17 cellular contexts compared by ENCODE assay signal in the genomic region with DNA sequence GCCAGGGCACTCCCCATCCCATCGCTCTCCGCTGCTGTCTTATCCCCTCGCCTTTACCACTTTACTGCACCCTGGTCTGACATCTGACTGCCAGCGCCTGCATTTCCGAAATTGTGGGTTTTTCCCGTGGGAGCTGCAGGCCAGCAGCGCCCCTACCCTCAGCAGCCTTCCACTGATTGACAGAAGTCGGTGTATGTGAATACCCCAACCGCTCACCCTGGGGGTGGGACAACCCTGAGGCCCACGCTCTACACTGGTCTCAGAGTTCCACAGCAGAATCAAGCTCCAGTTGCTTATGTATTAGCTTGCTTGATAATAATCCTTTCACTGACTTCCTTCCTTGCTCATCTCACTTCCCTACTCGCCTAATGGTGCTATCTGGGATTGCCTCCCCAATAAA.
DNase-seq lines count a peak whose midpoint lies in the region; ATAC-seq and TF ChIP-seq lines count a peak whose summit lies in the region.
"Had no signal": no experiment of that assay in that cellular context is flagged by ENCODE, and none has a peak within 500 bp of the region (broad histone marks: within the 10 kb centered on the region; RNA-seq: fewer than 3 reads in every experiment).

No MANE protein-coding gene starts in this region.

- H4K5ac ChIP-seq in IMR-90 (ENCODE audit: low read depth, low read length) = peak overlapping the region; percentile 46; the same call in 1 of the 2 replicates

- WGBS in IMR-90 (ENCODE audit: extremely low coverage in 2 of 2, insufficient read length in 1 of 2), 2 experiments = 98% methylated on average over 5 of the region's 11 CpGs; no CpG with 5 or more reads in 1 of the 2 experiments
- WGBS in mesenchymal stem cell = 95% methylated on average over 11 of the region's 11 CpGs
- no CpG with 5 or more reads among the region's 11 CpGs for WGBS in neuronal stem cell (ENCODE audit: extremely low coverage in 2 of 2, insufficient read length in 2 of 2, insufficient replicate concordance in 1 of 2), 2 donors

- TF ChIP-seq RAD21 in IMR-90 (IDR thresholded peaks at IDR 0.05; ENCODE audit: low read length) = no peak

- DNase-seq in IMR-90 (no peak), mesenchymal stem cell (no peak), neuronal stem cell (ENCODE audit: low spot score) (no peak), osteoblast (ENCODE audit: insufficient read length, low spot score, missing footprints) (no peak), foreskin keratinocyte (no peak)
- DNase-seq: AML-193; Caco-2; Calu3; CD4-positive, alpha-beta T cell; CD8-positive, alpha-beta T cell; DMS79 treated with DMSO at 0.1 percent for 48 hours; GF-D8 had no signal

- H3K4ac ChIP-seq in IMR-90 (ENCODE audit: low read depth, low read length) (peak overlapping the region; percentile 19; the same call in 1 of the 2 replicates), mesenchymal stem cell (ENCODE audit: low read depth in 1 of 2, low read length in 2 of 2) (no peak overlapping the region), neuronal stem cell (ENCODE audit: low read length) (no peak overlapping the region)

- ATAC-seq in IMR-90 (ENCODE audit: low read depth) (no peak), GM18858 (IDR thresholded peaks at IDR 0.05; ENCODE audit: unreplicated experiment) (no peak), foreskin keratinocyte (no peak)
- ATAC-seq: A549; CD8-positive, alpha-beta T cell had no signal

- H3K36me3 ChIP-seq in IMR-90 (ENCODE audit: control insufficient read depth, insufficient read depth, low read length) (no peaks in the 10 kb centered on the region), mesenchymal stem cell (ENCODE audit: control insufficient read depth in 1 of 2, insufficient read depth in 2 of 2, low read depth in 1 of 2, low read length in 2 of 2) (no peaks in the 10 kb centered on the region), neuronal stem cell (replicated peaks in 1 of 2; ENCODE audit: control insufficient read depth in 2 of 2, insufficient read depth in 2 of 2, low read length in 2 of 2) (no peaks in the 10 kb centered on the region), osteoblast (ENCODE audit: insufficient read depth, low read length) (no peaks in the 10 kb centered on the region)
- H3K36me3 ChIP-seq: BLaER1 treated with 17β-estradiol and CSF1 and Interleukin-3, amounts not matched to agents 10 nM and 100 nM had no signal

- no peak overlapping the region for H3K56ac ChIP-seq in IMR-90 (ENCODE audit: extremely low read depth, insufficient read depth, low read length)

- H3K4me2 ChIP-seq in IMR-90 (ENCODE audit: low read depth, low read length) (no peak overlapping the region), mesenchymal stem cell (ENCODE audit: low read length, poor library complexity, severe bottlenecking) (no peak overlapping the region), neuronal stem cell (ENCODE audit: insufficient read depth, low read length, poor library complexity, severe bottlenecking) (no peak overlapping the region), osteoblast (ENCODE audit: insufficient read depth, low read length) (no peak overlapping the region)
- H3K4me2 ChIP-seq: A549 had no signal

- H2BK120ac ChIP-seq in IMR-90 (ENCODE audit: low read depth, low read length) (0 out of 2 replicates have a peak overlapping the region, but pooled peaks have one; percentile 30), mesenchymal stem cell (ENCODE audit: low read depth, low read length) (no peak overlapping the region), neuronal stem cell (ENCODE audit: low read depth, low read length) (no peak overlapping the region)

- no TSS peak for BruUV-seq in IMR-90 (replicated peaks; lab: Mats Ljungman, UMichigan)

- H3K27me3 ChIP-seq in IMR-90 (ENCODE audit: control insufficient read depth, insufficient read depth, low read length) (no peaks in the 10 kb centered on the region), mesenchymal stem cell (ENCODE audit: control insufficient read depth in 1 of 2, insufficient read depth in 1 of 2, low read length in 2 of 2) (no peaks in the 10 kb centered on the region), neuronal stem cell (ENCODE audit: control insufficient read depth in 3 of 3, insufficient read depth in 3 of 3, low read depth in 1 of 3, low read length in 3 of 3) (no peaks in the 10 kb centered on the region), osteoblast (ENCODE audit: insufficient read depth, low read length) (no peaks in the 10 kb centered on the region), foreskin keratinocyte (no peaks in the 10 kb centered on the region)
- H3K27me3 ChIP-seq: BLaER1 treated with 17β-estradiol and CSF1 and Interleukin-3, amounts not matched to agents 10 nM and 100 nM had no signal

- H3K14ac ChIP-seq in IMR-90 (replicated peaks; ENCODE audit: low read depth, low read length) (no peak overlapping the region), mesenchymal stem cell (ENCODE audit: low read length in 2 of 2) (no peak overlapping the region), neuronal stem cell (ENCODE audit: low read length) (no peak overlapping the region)

- peaks cover 2% of the 10 kb centered on the region; the same call in 1 of the 2 replicates for H3K9me1 ChIP-seq in IMR-90 (ENCODE audit: insufficient read depth, low read length)

- dilution Hi-C loops in IMR-90 (cut with HindIII; ENCODE audit: low sequenced_read_pairs, unreplicated experiment) = no loop called here

- H3K9me3 ChIP-seq in IMR-90 (ENCODE audit: control insufficient read depth, insufficient read depth, low read length) = no peaks in the 10 kb centered on the region
- no peaks in the 10 kb centered on the region for H3K9me3 ChIP-seq in mesenchymal stem cell (ENCODE audit: control insufficient read depth, low read length)
- no peaks in the 10 kb centered on the region for H3K9me3 ChIP-seq in neuronal stem cell (replicated peaks in 1 of 2; ENCODE audit: control insufficient read depth in 2 of 2, insufficient read depth in 1 of 2, low read depth in 1 of 2, low read length in 2 of 2)
- H3K9me3 ChIP-seq in osteoblast (ENCODE audit: low read depth, low read length) = no peaks in the 10 kb centered on the region
- H3K9me3 ChIP-seq: A549, Caco-2 had no signal

- intact Hi-C loops in IMR-90 (cut with micrococcal nuclease) = no loop called here

- H2AK5ac ChIP-seq in IMR-90 (ENCODE audit: low read depth, low read length) (no peak overlapping the region), mesenchymal stem cell (ENCODE audit: low read length, severe bottlenecking) (no peak overlapping the region), neuronal stem cell (ENCODE audit: low read depth, low read length) (no peak overlapping the region)

- H3K18ac ChIP-seq in IMR-90 (ENCODE audit: low read depth, low read length) = peak overlapping the region; percentile 75; the same call in 1 of the 2 replicates
- peak overlapping the region in 1 of 2 experiments; percentile 18 for H3K18ac ChIP-seq in mesenchymal stem cell (ENCODE audit: low read depth in 1 of 2, low read length in 2 of 2)
- H3K18ac ChIP-seq in neuronal stem cell (ENCODE audit: low read length) = peak overlapping the region; percentile 7

- TF ChIP-seq POLR2A in IMR-90 (IDR thresholded peaks at IDR 0.05; ENCODE audit: low read depth, low read length) = no peak

- POLR2A ChIA-PET in IMR-90 (lab: Charles Lee; ENCODE audit: unreplicated experiment) = no interaction called here

- H2AK9ac ChIP-seq in IMR-90 (replicated peaks; ENCODE audit: low read depth, low read length, poor library complexity) = no peak overlapping the region

- H3K23ac ChIP-seq in IMR-90 (ENCODE audit: low read depth, low read length) (no peak overlapping the region), mesenchymal stem cell (ENCODE audit: low read length in 2 of 2) (no peak overlapping the region), neuronal stem cell (ENCODE audit: low read depth, low read length, poor library complexity) (no peak overlapping the region)

- H2BK5ac ChIP-seq in IMR-90 (ENCODE audit: low read depth, low read length, poor library complexity, severe bottlenecking) (no peak overlapping the region), mesenchymal stem cell (ENCODE audit: low read depth, low read length, poor library complexity, severe bottlenecking) (no peak overlapping the region), neuronal stem cell (ENCODE audit: low read length) (no peak overlapping the region)

- in situ Hi-C loops in IMR-90 (cut with MboI; ENCODE audit: low sequenced_read_pairs) = no loop called here

- H3K9ac ChIP-seq in IMR-90 (ENCODE audit: low read depth, low read length) = no peak overlapping the region
- H3K9ac ChIP-seq in mesenchymal stem cell (ENCODE audit: low read length) = no peak overlapping the region
- no peak overlapping the region for H3K9ac ChIP-seq in neuronal stem cell (ENCODE audit: low read depth, low read length, poor library complexity)
- H3K9ac ChIP-seq: BLaER1 treated with 17β-estradiol and CSF1 and Interleukin-3, amounts not matched to agents 10 nM and 100 nM had no signal

- H2AFZ ChIP-seq in IMR-90 (replicated peaks; ENCODE audit: low read length, poor library complexity) = no peak overlapping the region
- no peak overlapping the region for H2AFZ ChIP-seq in mesenchymal stem cell (ENCODE audit: low read depth, low read length)
- H2AFZ ChIP-seq in neuronal stem cell (ENCODE audit: low read length) = no peak overlapping the region
- no peak overlapping the region for H2AFZ ChIP-seq in osteoblast (ENCODE audit: low read length)

- H3K4me1 ChIP-seq in IMR-90 (ENCODE audit: control insufficient read depth, insufficient read depth, low read length) (peaks cover 5% of the 10 kb centered on the region), mesenchymal stem cell (ENCODE audit: control insufficient read depth, insufficient read depth, low read depth, low read length) (peaks cover 1% of the 10 kb centered on the region), neuronal stem cell (ENCODE audit: control insufficient read depth in 2 of 2, insufficient read depth in 1 of 2, low read depth in 1 of 2, low read length in 2 of 2) (peaks cover 0 to 4% of the 10 kb centered on the region in 2 donors), osteoblast (ENCODE audit: insufficient read depth, low read length) (peaks cover 16% of the 10 kb centered on the region), foreskin keratinocyte (no peaks in the 10 kb centered on the region)

- H3K79me1 ChIP-seq in IMR-90 (ENCODE audit: low read depth in 1 of 2, low read length in 2 of 2) = no peaks in the 10 kb centered on the region
- no peaks in the 10 kb centered on the region for H3K79me1 ChIP-seq in mesenchymal stem cell (replicated peaks; ENCODE audit: low read length, poor library complexity, severe bottlenecking)
- H3K79me1 ChIP-seq in neuronal stem cell (ENCODE audit: low read depth, low read length) = no peaks in the 10 kb centered on the region

- H3K79me2 ChIP-seq in osteoblast (ENCODE audit: insufficient read depth, low read length) = no peaks in the 10 kb centered on the region

- H4K8ac ChIP-seq in IMR-90 (ENCODE audit: low read depth in 2 of 2, low read length in 2 of 2) (no peak overlapping the region), mesenchymal stem cell (ENCODE audit: low read length) (no peak overlapping the region), neuronal stem cell (ENCODE audit: low read depth, low read length) (no peak overlapping the region)

- H3K4me3 ChIP-seq in IMR-90 (ENCODE audit: insufficient read depth, low read depth, low read length) (no peak overlapping the region), mesenchymal stem cell (ENCODE audit: insufficient read depth in 1 of 2, low read depth in 1 of 2, low read length in 2 of 2) (no peak overlapping the region), neuronal stem cell (ENCODE audit: low read length in 2 of 2) (no peak overlapping the region), osteoblast (ENCODE audit: insufficient read depth, low read length) (no peak overlapping the region)
- H3K4me3 ChIP-seq: A549; BLaER1 treated with 17β-estradiol and CSF1 and Interleukin-3, amounts not matched to agents 10 nM and 100 nM had no signal

- no peaks in the 10 kb centered on the region for H4K20me1 ChIP-seq in IMR-90 (ENCODE audit: insufficient read depth, low read length)
- no peaks in the 10 kb centered on the region for H4K20me1 ChIP-seq in osteoblast (ENCODE audit: insufficient read depth, low read length)
- H4K20me1 ChIP-seq: BLaER1 treated with 17β-estradiol and CSF1 and Interleukin-3, amounts not matched to agents 10 nM and 100 nM had no signal

- H3K27ac ChIP-seq in IMR-90 (ENCODE audit: insufficient read depth, low read length) (no peak overlapping the region), mesenchymal stem cell (ENCODE audit: low read length, poor library complexity, severe bottlenecking) (no peak overlapping the region), neuronal stem cell (replicated peaks; ENCODE audit: low read length) (no peak overlapping the region), osteoblast (ENCODE audit: low read depth, low read length) (no peak overlapping the region), foreskin keratinocyte (no peak overlapping the region)
- H3K27ac ChIP-seq: 22Rv1; A549; BLaER1 treated with 17β-estradiol and CSF1 and Interleukin-3, amounts not matched to agents 10 nM and 100 nM; C4-2B had no signal

- H2BK15ac ChIP-seq in IMR-90 (ENCODE audit: low read depth, low read length) = no peak overlapping the region
- H2BK15ac ChIP-seq in mesenchymal stem cell (ENCODE audit: low read depth, poor library complexity, severe bottlenecking) = no peak overlapping the region
- no peak overlapping the region for H2BK15ac ChIP-seq in neuronal stem cell (ENCODE audit: low read length)

- CTCF ChIA-PET in IMR-90 (lab: Yijun Ruan, JAX) = interaction anchor here (0.5 to 0.7 kb wide), 3 partner anchors 50 to 284 kb away, joined by 3 read pairs; no protein-coding TSS in a partner anchor

- no peak for TF ChIP-seq CTCF in IMR-90 (conservative IDR thresholded peaks at IDR 0.05; ENCODE audit: low read depth, low read length)
- TF ChIP-seq CTCF in osteoblast (IDR thresholded peaks at IDR 0.05; ENCODE audit: extremely low read depth, low read depth, low read length) = no peak
- no peak for TF ChIP-seq CTCF in foreskin keratinocyte (conservative IDR thresholded peaks at IDR 0.05)

- H2BK12ac ChIP-seq in mesenchymal stem cell (ENCODE audit: low read length in 2 of 2) = no peak overlapping the region
- H2BK12ac ChIP-seq in neuronal stem cell (ENCODE audit: low read length) = no peak overlapping the region

- no peak overlapping the region for H4K91ac ChIP-seq in IMR-90 (ENCODE audit: insufficient read depth, low read depth, low read length)
- peak overlapping the region; percentile 27 for H4K91ac ChIP-seq in mesenchymal stem cell (ENCODE audit: low read length)
- no peak overlapping the region for H4K91ac ChIP-seq in neuronal stem cell (ENCODE audit: low read depth, low read length, poor library complexity)

- H2BK20ac ChIP-seq in IMR-90 (ENCODE audit: low read depth, low read length) = peak overlapping the region; percentile 51; the same call in 1 of the 2 replicates
